In genomic region chr18:8499810-8500663, GRCh38 we compare ENCODE assay signal across 20 cellular contexts.
A peak's percentile ranks its signal among the peaks of the same experiment; 100 is the strongest.
DNase-seq lines count a peak whose midpoint lies in the region; ATAC-seq and TF ChIP-seq lines count a peak whose summit lies in the region.
"Had no signal": no experiment of that assay in that cellular context is flagged by ENCODE, and none has a peak within 500 bp of the region (broad histone marks: within the 10 kb centered on the region; RNA-seq: fewer than 3 reads in every experiment).

No MANE protein-coding gene starts in this region.

- H3K36me3 Mint-ChIP-seq in activated T-cell treated with anti-CD3 and anti-CD28 coated beads, Interleukin-2, amount 50 U/mL, for 24 hours (ENCODE audit: low read depth) = no peaks in the 10 kb centered on the region
- H3K36me3 Mint-ChIP-seq: activated naive CD4-positive, alpha-beta T cell treated with anti-CD3 and anti-CD28 coated beads, Interleukin-2, amount 50 U/mL, for 24 hours; naive B cell had no signal

- H3K27ac Mint-ChIP-seq in activated T-cell treated with anti-CD3 and anti-CD28 coated beads, Interleukin-2, amount 50 U/mL, for 24 hours = no peak overlapping the region
- H3K27ac Mint-ChIP-seq: activated naive CD4-positive, alpha-beta T cell treated with anti-CD3 and anti-CD28 coated beads, Interleukin-2, amount 50 U/mL, for 24 hours; activated T-helper 1 cell treated with anti-CD3 and anti-CD28 coated beads, Interleukin-12 subunit alpha, Interleukin-12 subunit beta, Interleukin-2, Interleukin-4 antibody, amounts not matched to agents 30 ng/mL and 10 ng/mL and 1 ng/mL, durations not matched to agents 14 hours and 24 hours and 36 hours; naive B cell; T-helper 17 cell had no signal

- H3K4me1 Mint-ChIP-seq in activated T-cell treated with anti-CD3 and anti-CD28 coated beads, Interleukin-2, amount 50 U/mL, for 24 hours (ENCODE audit: low read depth) = no peaks in the 10 kb centered on the region
- H3K4me1 Mint-ChIP-seq: activated naive CD4-positive, alpha-beta T cell treated with anti-CD3 and anti-CD28 coated beads, Interleukin-2, amount 50 U/mL, for 24 hours; naive B cell; T-helper 17 cell had no signal

- H3K4me1 ChIP-seq in right atrium auricular region = no peaks in the 10 kb centered on the region
- H3K4me1 ChIP-seq: Peyer's patch, SJCRH30 had no signal

- DNase-seq in Right ventricle myocardium inferior (ENCODE audit: missing footprints) (peak; percentile 50), right atrium auricular region (ENCODE audit: low spot score) (no peak), NCI-H69 (lab: John Stamatoyannopoulos, UW) (peak; percentile 96), left lobe of liver (ENCODE audit: low spot score) (peak; percentile 21), iPS-NIHi7 (ENCODE audit: extremely low spot score) (no peak), GM10266 (ENCODE audit: extremely low spot score) (no peak)
- DNase-seq in activated T-cell treated with anti-CD3 and anti-CD28 coated beads, Interleukin-2, amount 50 U/mL, for 24 hours = no peak
- DNase-seq: activated CD4-positive, alpha-beta T cell treated with anti-CD3 and anti-CD28 coated beads for 48 hours; EL; glutamatergic neuron; MM.1S; naive B cell; NCI-H1436 treated with DMSO at 0.1 percent for 48 hours; NCI-H524 treated with DMSO at 0.1 percent for 48 hours; Peyer's patch; SJCRH30; T-helper 17 cell had no signal

- no peaks in the 10 kb centered on the region for H3K9me3 Mint-ChIP-seq in activated T-cell treated with anti-CD3 and anti-CD28 coated beads, Interleukin-2, amount 50 U/mL, for 24 hours
- H3K9me3 Mint-ChIP-seq: activated naive CD4-positive, alpha-beta T cell treated with anti-CD3 and anti-CD28 coated beads, Interleukin-2, amount 50 U/mL, for 24 hours; activated T-helper 1 cell treated with anti-CD3 and anti-CD28 coated beads, Interleukin-12 subunit alpha, Interleukin-12 subunit beta, Interleukin-2, Interleukin-4 antibody, amounts not matched to agents 30 ng/mL and 10 ng/mL and 1 ng/mL, durations not matched to agents 14 hours and 24 hours and 36 hours had no signal

- no peaks in the 10 kb centered on the region for H3K27me3 ChIP-seq in right atrium auricular region
- H3K27me3 ChIP-seq: Peyer's patch, SJCRH30 had no signal

- intact Hi-C loops in Right ventricle myocardium inferior (cut with DNase I) = no loop called here

- ATAC-seq in Right ventricle myocardium inferior (no peak), left lobe of liver (no peak), HG03342 (IDR thresholded peaks at IDR 0.05; ENCODE audit: unreplicated experiment) (no peak)
- ATAC-seq: T-helper 17 cell had no signal

- H3K4me3 ChIP-seq in right atrium auricular region = no peak overlapping the region
- H3K4me3 ChIP-seq: Peyer's patch, SJCRH30 had no signal

- H3K4me3 Mint-ChIP-seq in activated T-cell treated with anti-CD3 and anti-CD28 coated beads, Interleukin-2, amount 50 U/mL, for 24 hours = no peak overlapping the region
- H3K4me3 Mint-ChIP-seq: activated naive CD4-positive, alpha-beta T cell treated with anti-CD3 and anti-CD28 coated beads, Interleukin-2, amount 50 U/mL, for 24 hours; activated T-helper 1 cell treated with anti-CD3 and anti-CD28 coated beads, Interleukin-12 subunit alpha, Interleukin-12 subunit beta, Interleukin-2, Interleukin-4 antibody, amounts not matched to agents 30 ng/mL and 10 ng/mL and 1 ng/mL, durations not matched to agents 14 hours and 24 hours and 36 hours; naive B cell; T-helper 17 cell had no signal

- H3K36me3 ChIP-seq in right atrium auricular region = no peaks in the 10 kb centered on the region
- H3K36me3 ChIP-seq: Peyer's patch, SJCRH30 had no signal

- H3K9me3 ChIP-seq in right atrium auricular region = no peaks in the 10 kb centered on the region
- H3K9me3 ChIP-seq: Peyer's patch, SJCRH30 had no signal

- TF ChIP-seq CTCF in right atrium auricular region (IDR thresholded peaks at IDR 0.05) (no peak), GM10266 (IDR thresholded peaks at IDR 0.05; ENCODE audit: control insufficient read depth, insufficient read depth, low read depth, missing control alignments) (no peak)

- peaks cover 13% of the 10 kb centered on the region for H3K27me3 Mint-ChIP-seq in activated T-cell treated with anti-CD3 and anti-CD28 coated beads, Interleukin-2, amount 50 U/mL, for 24 hours

- no peak overlapping the region for H3K27ac ChIP-seq in right atrium auricular region
- H3K27ac ChIP-seq: Peyer's patch, SJCRH30 had no signal

Comparison
In these comparisons a context has a peak if more than half of its experiments do, and no peak if none do; other contexts are left out.
1. DNase-seq: peak in Right ventricle myocardium inferior (single experiment), NCI-H69 (single experiment) and left lobe of liver (single experiment); none in right atrium auricular region (single experiment), activated T-cell treated with anti-CD3 and anti-CD28 coated beads, Interleukin-2, amount 50 U/mL, for 24 hours (single experiment), iPS-NIHi7 (single experiment) and GM10266 (single experiment).